8 cellular contexts compared by ENCODE assay signal in the genomic region with DNA sequence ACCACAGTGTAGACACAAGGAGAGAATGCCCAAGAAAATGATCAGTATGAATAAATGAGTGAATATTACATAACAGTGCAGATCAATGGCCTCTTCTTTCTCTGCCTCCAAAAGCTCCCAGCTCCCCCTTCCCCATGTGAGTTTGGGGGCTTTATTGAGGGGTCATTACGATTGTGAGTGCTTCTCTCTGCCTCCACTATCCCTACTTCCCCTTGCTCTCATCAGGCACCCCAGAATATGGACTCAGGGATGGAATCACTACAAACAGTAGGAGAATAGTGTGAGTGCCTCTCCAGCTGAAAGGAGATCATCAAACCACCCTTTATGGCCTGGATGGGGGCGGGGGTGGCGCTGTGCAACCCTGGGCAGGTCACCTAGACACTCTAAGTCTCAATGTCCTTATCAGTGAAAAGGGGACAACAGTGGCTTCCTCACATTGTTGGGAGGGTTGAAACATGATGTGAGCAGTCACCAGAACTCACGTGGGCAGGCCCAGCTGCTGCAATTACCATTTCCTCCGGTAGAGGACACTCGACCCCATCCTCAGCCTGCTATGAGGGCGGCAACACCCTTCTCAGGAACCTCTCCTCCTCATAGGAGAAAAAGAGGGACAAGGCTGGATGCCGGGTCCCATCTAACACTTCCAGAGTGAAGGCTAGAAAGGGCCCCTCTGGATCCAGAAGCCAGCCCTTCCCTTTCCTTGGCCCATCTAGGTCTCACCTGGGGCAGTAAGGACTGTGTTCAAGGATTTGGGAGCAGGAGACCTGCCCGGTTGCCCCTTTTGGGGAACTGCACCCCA. TPM values are rescaled to one million over a fixed set of nuclear protein-coding genes. Genes with fewer than 3 reads are reported as not detected.
A peak's percentile ranks its signal among the peaks of the same experiment; 100 is the strongest.
DNase-seq lines count a peak whose midpoint lies in the region; ATAC-seq and TF ChIP-seq lines count a peak whose summit lies in the region.

No MANE protein-coding gene starts in this region.

- H3K4me1 ChIP-seq in ovary (ENCODE audit: insufficient read depth): no peaks in the 10 kb centered on the region
- H3K4me1 ChIP-seq in testis: peaks cover 28% of the 10 kb centered on the region

- H3K36me3 Mint-ChIP-seq in activated naive CD4-positive, alpha-beta T cell treated with anti-CD3 and anti-CD28 coated beads for 36 hours (ENCODE audit: low read depth): peaks cover 2% of the 10 kb centered on the region

- TF ChIP-seq EP300 in ovary (IDR thresholded peaks at IDR 0.05): no peak

- 8 to 10% (median 9%) methylated on average over 9 of the region's 9 CpGs for WGBS in ovary, 3 donors
- 21% methylated on average over 9 of the region's 9 CpGs for WGBS in testis, 2 donors

- H3K27me3 ChIP-seq in ovary (no peaks in the 10 kb centered on the region), testis (no peaks in the 10 kb centered on the region)

- H3K27me3 Mint-ChIP-seq in activated naive CD4-positive, alpha-beta T cell treated with anti-CD3 and anti-CD28 coated beads for 36 hours (ENCODE audit: low read depth): peaks cover 3% of the 10 kb centered on the region

- no peak for ATAC-seq in GM21367 (IDR thresholded peaks at IDR 0.05; ENCODE audit: unreplicated experiment)

- H3K27ac Mint-ChIP-seq in activated naive CD4-positive, alpha-beta T cell treated with anti-CD3 and anti-CD28 coated beads for 36 hours: peak overlapping the region; percentile 84

- in situ Hi-C loops in GM13977 (cut with MboI; ENCODE audit: low pct_unique_long_range_greater_than_20kb, low sequenced_read_pairs, unreplicated experiment): loop anchor here (5.0 kb wide), 1 partner anchor 60 kb away; no protein-coding TSS in a partner anchor
- in situ Hi-C loops in SK-MEL-5 (cut with HindIII; ENCODE audit: low pct_unique_long_range_greater_than_20kb, low sequenced_read_pairs): no loop called here

- H3K4me1 Mint-ChIP-seq in activated naive CD4-positive, alpha-beta T cell treated with anti-CD3 and anti-CD28 coated beads for 36 hours (ENCODE audit: low read depth): peaks cover 40% of the 10 kb centered on the region

- H3K4me3 Mint-ChIP-seq in activated naive CD4-positive, alpha-beta T cell treated with anti-CD3 and anti-CD28 coated beads for 36 hours: peak overlapping the region; percentile 3

- no peaks in the 10 kb centered on the region for H3K9me3 Mint-ChIP-seq in activated naive CD4-positive, alpha-beta T cell treated with anti-CD3 and anti-CD28 coated beads for 36 hours

- no peaks in the 10 kb centered on the region for H3K36me3 ChIP-seq in ovary
- no peaks in the 10 kb centered on the region for H3K36me3 ChIP-seq in testis (ENCODE audit: low read depth, missing control alignments)

- TF ChIP-seq CTCF in GM13977 (IDR thresholded peaks at IDR 0.05; ENCODE audit: extremely low read depth, insufficient read depth, missing control alignments) (peak; percentile 98), ovary (IDR thresholded peaks at IDR 0.05) (peak; percentile 82 to 97 (median 97)), testis (IDR thresholded peaks at IDR 0.05) (peak; percentile 90 to 95 (median 92))

- intact Hi-C loops in activated naive CD4-positive, alpha-beta T cell treated with anti-CD3 and anti-CD28 coated beads for 36 hours (cut with micrococcal nuclease): loop anchor here (1.0 to 5.0 kb wide), 7 partner anchors 24 to 475 kb away; a partner anchor contains a TSS
- intact Hi-C loops in ovary (cut with DNase I): loop anchor here (5.0 kb wide), 1 partner anchor 60 kb away; no protein-coding TSS in a partner anchor
- intact Hi-C loops in testis (cut with DNase I; ENCODE audit: low total_unique reads): loop anchor here (5.0 kb wide), 1 partner anchor 55 kb away; a partner anchor contains a TSS

- CTCF ChIA-PET in activated naive CD4-positive, alpha-beta T cell treated with anti-CD3 and anti-CD28 coated beads for 36 hours (lab: Charles Lee): interaction anchor here (0.6 to 4.1 kb wide), 24 partner anchors 11 to 798 kb away, joined by 3 to 60 read pairs (median 5); a partner anchor contains a TSS

- no peak overlapping the region for H3K4me3 ChIP-seq in ovary
- no peak overlapping the region for H3K4me3 ChIP-seq in testis

- H3K27ac ChIP-seq in ovary (no peak overlapping the region), testis (no peak overlapping the region)

- H3K9me3 ChIP-seq in ovary (no peaks in the 10 kb centered on the region), testis (no peaks in the 10 kb centered on the region)

- DNase-seq in GM13977 (ENCODE audit: low spot score) (peak; percentile 86), NCI-H1048 (lab: John Stamatoyannopoulos, UW) (peak; percentile 68), SK-MEL-5 (ENCODE audit: low read depth, low spot score) (peak; percentile 89), germinal center (ENCODE audit: low spot score) (peak; percentile 84), ovary (peak; percentile 74 to 88 (median 87)), testis (peak; percentile 91)
- peak; percentile 94 for DNase-seq in activated naive CD4-positive, alpha-beta T cell treated with anti-CD3 and anti-CD28 coated beads for 36 hours

- TF ChIP-seq POLR2A in ovary (IDR thresholded peaks at IDR 0.05): no peak
- TF ChIP-seq POLR2A in testis (IDR thresholded peaks at IDR 0.05): no peak

RNA-seq across cellular contexts. Expression of a gene that starts 2.1 kb away (rescaled TPM):
- 5.3 TPM in 2 replicates for total RNA-seq in SK-MEL-5 (2014; rRNA removed; shearing (Covaris generic))
- polyA plus RNA-seq in SK-MEL-5 (2015; cell fraction: cytosol; rRNA removed): 6.0 and 7.8 TPM in 2 replicates
- polyA plus RNA-seq in SK-MEL-5 (2015; cell fraction: nucleus; rRNA removed): 1.6 and 1.8 TPM in 2 replicates
- 10 to 100 TPM; 17.6 to 19.2 TPM for total RNA-seq in activated naive CD4-positive, alpha-beta T cell treated with anti-CD3 and anti-CD28 coated beads for 36 hours
- total RNA-seq in ovary (1 to 10 TPM in 3 of 7 donors, under 1 TPM in 4; 0.83 to 1.7 (median 0.86) TPM), testis (10 to 100 TPM; 16.8 to 19.4 TPM)
- polyA plus RNA-seq in ovary (under 1 TPM; 0.50 to 0.61 TPM), testis (ENCODE audit: insufficient read depth, low read depth, low replicate concordance) (18.6 TPM)

RNA-seq across cellular contexts. Expression of a gene that starts 28.2 kb away (rescaled TPM):
- 18.7 and 19.1 TPM in 2 replicates for total RNA-seq in SK-MEL-5 (2014; rRNA removed; shearing (Covaris generic))
- 29.6 and 43.8 TPM in 2 replicates for polyA plus RNA-seq in SK-MEL-5 (2015; cell fraction: cytosol; rRNA removed)
- 117 TPM in 2 replicates for polyA plus RNA-seq in SK-MEL-5 (2015; cell fraction: nucleus; rRNA removed)
- 100 to 1,000 TPM; 170 to 177 TPM for total RNA-seq in activated naive CD4-positive, alpha-beta T cell treated with anti-CD3 and anti-CD28 coated beads for 36 hours
- total RNA-seq in ovary (100 to 1,000 TPM in 5 of 7 donors, 10 to 100 TPM in 2; 73.2 to 278 (median 183) TPM), testis (100 to 1,000 TPM; 157 to 176 TPM)
- polyA plus RNA-seq in ovary (10 to 100 TPM; 52.3 to 99.4 TPM), testis (ENCODE audit: insufficient read depth, low read depth, low replicate concordance) (86.9 TPM)

RNA-seq across cellular contexts. Expression of a gene that starts 53.2 kb away (rescaled TPM):
- 6.0 and 7.1 TPM in 2 replicates for total RNA-seq in SK-MEL-5 (2014; rRNA removed; shearing (Covaris generic))
- polyA plus RNA-seq in SK-MEL-5 (2015; cell fraction: cytosol; rRNA removed): 24.0 and 34.6 TPM in 2 replicates
- 4.6 and 6.3 TPM in 2 replicates for polyA plus RNA-seq in SK-MEL-5 (2015; cell fraction: nucleus; rRNA removed)
- 10 to 100 TPM; 35.1 to 35.8 TPM for total RNA-seq in activated naive CD4-positive, alpha-beta T cell treated with anti-CD3 and anti-CD28 coated beads for 36 hours
- 10 to 100 TPM in 5 of 7 donors, 1 to 10 TPM in 2; 6.2 to 31.1 (median 24.4) TPM for total RNA-seq in ovary
- 10 to 100 TPM in 1 of 2 donors, 1 to 10 TPM in 1; 6.6 to 18.4 TPM for polyA plus RNA-seq in ovary
- 10 to 100 TPM; 13.9 to 14.3 TPM for total RNA-seq in testis
- 25.7 TPM for polyA plus RNA-seq in testis (ENCODE audit: insufficient read depth, low read depth, low replicate concordance)
